Comparison of ENCODE assay signal across 14 cellular contexts in the genomic region with DNA sequence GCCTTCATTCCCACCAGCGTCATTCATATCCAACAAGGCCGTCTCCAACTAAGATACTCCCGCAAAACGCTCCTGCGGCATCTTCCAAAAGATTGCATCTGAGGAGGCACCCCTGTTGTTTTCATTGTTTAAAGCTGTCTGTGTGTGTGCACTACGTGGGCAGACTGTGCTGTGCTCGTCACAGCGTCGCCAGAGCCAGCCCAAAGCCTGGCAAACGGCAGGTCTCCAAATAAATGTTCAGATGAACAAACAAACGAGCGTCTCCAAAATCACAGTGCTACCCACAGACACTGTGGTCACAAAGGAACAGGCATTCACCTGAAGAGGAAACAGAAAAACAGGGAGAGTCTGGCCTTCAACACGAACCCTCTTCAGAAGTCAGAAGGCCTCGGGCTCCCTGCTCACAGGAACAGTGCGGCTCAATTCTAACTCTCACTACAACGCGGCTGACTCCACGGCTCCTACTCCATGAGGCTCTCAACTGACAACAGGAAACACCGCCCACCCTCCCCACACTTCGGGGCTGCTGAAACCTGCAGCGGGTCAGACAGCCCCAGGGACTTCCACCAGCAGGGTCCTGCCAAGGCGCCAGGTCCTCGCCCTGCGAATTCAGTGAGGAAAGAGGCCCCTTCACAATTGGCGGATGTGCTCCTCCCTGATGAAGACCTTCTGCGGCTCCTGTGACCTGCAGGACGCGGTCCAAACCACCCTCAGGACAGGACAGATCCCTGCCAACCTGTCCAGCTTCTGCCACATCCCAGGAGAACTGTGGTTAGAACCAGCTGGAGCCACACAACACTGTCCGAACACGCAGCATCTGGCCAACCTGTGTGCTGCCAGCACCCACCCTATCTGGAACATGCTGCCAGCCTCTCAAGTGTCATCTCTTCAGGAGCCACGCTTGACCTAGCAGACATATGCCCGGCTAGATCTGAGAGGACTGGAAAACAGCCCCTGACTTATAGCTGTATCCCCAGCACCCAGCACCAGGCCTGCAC. TPM values are rescaled to one million over a fixed set of nuclear protein-coding genes. Genes with fewer than 3 reads are reported as not detected.
DNase-seq lines count a peak whose midpoint lies in the region; ATAC-seq and FAIRE-seq lines count a peak whose summit lies in the region.
"Had no signal": no experiment of that assay in that cellular context is flagged by ENCODE, and none has a peak within 500 bp of the region (broad histone marks: within the 10 kb centered on the region; RNA-seq: fewer than 3 reads in every experiment).

No MANE protein-coding gene starts in this region.

- peak; percentile 83 for FAIRE-seq in urothelium cell line (lab: Jason Lieb, UNC)
- FAIRE-seq: colon had no signal

- H3K27me3 ChIP-seq in right cardiac atrium (ENCODE audit: control insufficient read depth, insufficient read depth), result no peaks in the 10 kb centered on the region

- intact Hi-C loops in cardiac septum (cut with DNase I) (no loop called here), left cardiac atrium (cut with DNase I) (no loop called here), right cardiac atrium (cut with DNase I) (loop anchor here in 1 of 4 donors (10.0 kb wide), 1 partner anchor 82 kb away; no protein-coding TSS in a partner anchor)

- WGBS in right cardiac atrium, result 77% methylated on average over 32 of the region's 32 CpGs

- H3K27ac ChIP-seq in right cardiac atrium (ENCODE audit: low read length), result peak overlapping the region; percentile 33

- no peak for ATAC-seq in left cardiac atrium
- ATAC-seq in right cardiac atrium, result peak in 1 of 2 donors; percentile 28
- no peak for ATAC-seq in HG02852 (IDR thresholded peaks at IDR 0.05; ENCODE audit: unreplicated experiment)
- ATAC-seq: activated T-cell treated with anti-CD3 and anti-CD28 coated beads, Interleukin-2, amount 50 U/mL, for 4 hours; Panc1 had no signal

- no peak overlapping the region for H3K4me3 ChIP-seq in right cardiac atrium (ENCODE audit: low read length)

- H3K9me3 ChIP-seq in right cardiac atrium (ENCODE audit: control insufficient read depth, low read length), result no peaks in the 10 kb centered on the region

- H3K4me1 ChIP-seq in right cardiac atrium (ENCODE audit: control insufficient read depth, insufficient read depth, low read length), result peaks cover 7% of the 10 kb centered on the region

- DNase-seq in cardiac septum (ENCODE audit: low spot score) (peak; percentile 75), left cardiac atrium (no peak), NCI-H524 treated with DMSO at 0.1 percent for 48 hours (lab: John Stamatoyannopoulos, UW) (peak; percentile 33), right cardiac atrium (peak in 2 of 3 donors; percentile 49 to 67), urothelium cell line (ENCODE audit: low spot score) (no peak), SW 1271 (lab: John Stamatoyannopoulos, UW) (no peak)
- DNase-seq in activated T-cell treated with anti-CD3 and anti-CD28 coated beads, Interleukin-2, amount 50 U/mL, for 1 hour, result no peak
- DNase-seq: activated CD4-positive, CD25-positive, alpha-beta regulatory T cell; activated T-cell treated with anti-CD3 and anti-CD28 coated beads, Interleukin-2, amount 50 U/mL, for 4 hours; naive B cell; NCI-H226 had no signal

RNA-seq across cellular contexts. Expression of a gene that starts 36.1 kb away (rescaled TPM):
- total RNA-seq in cardiac septum (13.5 TPM), left cardiac atrium (10 to 100 TPM; 18.9 to 24.9 TPM), right cardiac atrium (10 to 100 TPM; 15.3 to 36.7 (median 29.7) TPM)
- 41.0 TPM for polyA plus RNA-seq in right cardiac atrium

RNA-seq across cellular contexts. Expression of a gene that starts 45.3 kb away (rescaled TPM):
- total RNA-seq in cardiac septum (15.6 TPM), left cardiac atrium (10 to 100 TPM; 18.9 TPM), right cardiac atrium (10 to 100 TPM; 19.5 to 24.4 (median 21.9) TPM)
- 21.4 TPM for polyA plus RNA-seq in right cardiac atrium

RNA-seq across cellular contexts. Expression of a gene that starts 45.3 kb away (rescaled TPM):
- total RNA-seq in cardiac septum (9.6 TPM), left cardiac atrium (10 to 100 TPM; 15.4 to 15.8 TPM), right cardiac atrium (10 to 100 TPM; 10.6 to 17.2 (median 14.6) TPM)
- 20.7 TPM for polyA plus RNA-seq in right cardiac atrium

Comparison
In these comparisons a context has a peak if more than half of its experiments do, and no peak if none do; other contexts are left out.
1. DNase-seq: peak in cardiac septum (single experiment), NCI-H524 treated with DMSO at 0.1 percent for 48 hours (single experiment) and right cardiac atrium (2 of 3); none in left cardiac atrium (single experiment), urothelium cell line (single experiment), activated T-cell treated with anti-CD3 and anti-CD28 coated beads, Interleukin-2, amount 50 U/mL, for 1 hour (single experiment) and SW 1271 (0 of 2).